ENCODE assay signal across 8 cellular contexts in the genomic region with DNA sequence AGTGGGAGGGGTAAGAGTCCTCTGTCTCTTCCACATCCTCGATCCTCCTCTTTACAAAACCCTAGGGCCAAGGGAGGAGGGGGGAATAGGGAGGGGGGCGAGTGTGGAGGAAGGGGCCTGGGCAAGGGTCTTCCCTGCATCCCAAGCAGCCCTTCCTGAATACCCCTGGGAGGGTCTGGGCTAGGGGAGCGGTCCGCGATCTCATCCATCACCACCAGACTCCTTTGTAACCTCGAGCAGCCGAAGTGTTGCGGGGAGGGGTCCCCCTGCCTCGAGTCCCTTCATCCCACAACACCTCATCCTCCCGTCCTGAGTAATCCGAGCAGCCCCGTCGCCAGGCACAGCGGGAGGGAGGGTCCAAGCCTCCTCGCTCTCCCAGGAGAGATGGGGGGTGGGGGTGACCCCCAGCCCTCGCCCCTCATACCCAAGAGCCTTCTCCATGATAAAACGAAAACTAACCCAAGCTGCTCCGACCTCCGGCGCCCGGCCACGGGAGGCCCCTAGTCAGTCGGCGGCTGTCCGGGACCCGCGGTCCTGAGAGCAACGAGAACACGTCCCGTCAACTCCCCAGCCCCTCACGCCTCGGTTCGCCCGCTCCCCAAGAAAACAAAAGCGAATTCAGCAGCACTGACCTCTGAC. TPM values are rescaled to one million over a fixed set of nuclear protein-coding genes. Genes with fewer than 3 reads are reported as not detected.
DNase-seq lines count a peak whose midpoint lies in the region; ATAC-seq and TF ChIP-seq lines count a peak whose summit lies in the region.

No MANE protein-coding gene starts in this region.

- H3K9me3 ChIP-seq in cardiac muscle cell (ENCODE audit: low read depth), result no peaks in the 10 kb centered on the region
- H3K9me3 ChIP-seq in lung (ENCODE audit: control insufficient read depth in 2 of 2, insufficient read depth in 1 of 2, low read length in 1 of 2), result no peaks in the 10 kb centered on the region
- H3K9me3 ChIP-seq in vagina, result no peaks in the 10 kb centered on the region

- DNase-seq in cardiac muscle cell (ENCODE audit: low read depth in 1 of 2, low spot score in 1 of 2), result no peak
- DNase-seq in left ventricle myocardium superior, result no peak
- no peak for DNase-seq in astrocyte of the spinal cord (ENCODE audit: low read depth, low spot score)
- DNase-seq in lung (ENCODE audit: low spot score), result no peak
- DNase-seq in vagina (ENCODE audit: extremely low spot score in 2 of 2), result no peak
- DNase-seq in putamen (ENCODE audit: low spot score), result no peak

- H3K27ac ChIP-seq in cardiac muscle cell (no peak overlapping the region), lung (ENCODE audit: low read depth in 1 of 2, low read length in 1 of 2) (no peak overlapping the region), vagina (no peak overlapping the region)

- no peak for TF ChIP-seq CTCF in cardiac muscle cell (IDR thresholded peaks at IDR 0.05; ENCODE audit: low read depth, low read length)
- TF ChIP-seq CTCF in astrocyte of the spinal cord (IDR thresholded peaks at IDR 0.05; ENCODE audit: low read depth, low read length), result no peak
- TF ChIP-seq CTCF in lung (IDR thresholded peaks at IDR 0.05; ENCODE audit: control extremely low read depth, extremely low read depth), result no peak
- TF ChIP-seq CTCF in vagina (IDR thresholded peaks at IDR 0.05), result no peak

- no peaks in the 10 kb centered on the region for H3K4me1 ChIP-seq in cardiac muscle cell (ENCODE audit: low read depth)
- peaks cover 8 to 17% of the 10 kb centered on the region in 2 donors for H3K4me1 ChIP-seq in lung (ENCODE audit: control insufficient read depth in 2 of 2, insufficient read depth in 2 of 2, low read length in 2 of 2)
- peaks cover 24% of the 10 kb centered on the region for H3K4me1 ChIP-seq in vagina

- H3K27me3 ChIP-seq in cardiac muscle cell (peaks cover 29% of the 10 kb centered on the region), lung (ENCODE audit: control insufficient read depth, insufficient read depth) (no peaks in the 10 kb centered on the region), vagina (no peaks in the 10 kb centered on the region)

- WGBS in lung, 2 donors, result 2 to 5% methylated on average over 35 of the region's 35 CpGs

- in situ Hi-C loops in astrocyte of the spinal cord (cut with HindIII; ENCODE audit: low sequenced_read_pairs), result no loop called here

- ATAC-seq in left ventricle myocardium superior (no peak), HG03442 (IDR thresholded peaks at IDR 0.05; ENCODE audit: unreplicated experiment) (peak; percentile 4), lung (ENCODE audit: insufficient read depth, low FRiP score) (no peak), HG03378 (IDR thresholded peaks at IDR 0.05; ENCODE audit: unreplicated experiment) (no peak)

- peak overlapping the region; percentile 1 for H3K4me3 ChIP-seq in cardiac muscle cell
- H3K4me3 ChIP-seq in astrocyte of the spinal cord (ENCODE audit: low read depth, low read length), result peak overlapping the region; percentile 30
- H3K4me3 ChIP-seq in lung, result peak overlapping the region; percentile 0
- peak overlapping the region; percentile 29 to 44 for H3K4me3 ChIP-seq in vagina

- intact Hi-C loops in left ventricle myocardium superior (cut with micrococcal nuclease) (no loop called here), vagina (cut with DNase I) (loop anchor here (5.0 kb wide), 1 partner anchor 694 kb away; no protein-coding TSS in a partner anchor)

- no peak for TF ChIP-seq POLR2A in vagina (IDR thresholded peaks at IDR 0.05)

- H3K36me3 ChIP-seq in cardiac muscle cell (no peaks in the 10 kb centered on the region), lung (ENCODE audit: control insufficient read depth in 2 of 2, insufficient read depth in 2 of 2, low read length in 2 of 2) (no peaks in the 10 kb centered on the region), vagina (no peaks in the 10 kb centered on the region)

RNA-seq across cellular contexts. Expression of a gene that starts 0.5 kb away (rescaled TPM):
- total RNA-seq in cardiac muscle cell (0.27 TPM in 1 of 2 replicates, not detected in the other), left ventricle myocardium superior (1.2 TPM), lung (10 to 100 TPM in 1 of 2 donors, 1 to 10 TPM in 1; 6.6 to 13.9 TPM), vagina (3.4 TPM)
- polyA plus RNA-seq in cardiac muscle cell (1.5 and 2.8 TPM in 2 replicates), lung (1 to 10 TPM; 1.7 to 3.5 TPM)
